ENCODE assay signal across 11 cellular contexts in the genomic region with DNA sequence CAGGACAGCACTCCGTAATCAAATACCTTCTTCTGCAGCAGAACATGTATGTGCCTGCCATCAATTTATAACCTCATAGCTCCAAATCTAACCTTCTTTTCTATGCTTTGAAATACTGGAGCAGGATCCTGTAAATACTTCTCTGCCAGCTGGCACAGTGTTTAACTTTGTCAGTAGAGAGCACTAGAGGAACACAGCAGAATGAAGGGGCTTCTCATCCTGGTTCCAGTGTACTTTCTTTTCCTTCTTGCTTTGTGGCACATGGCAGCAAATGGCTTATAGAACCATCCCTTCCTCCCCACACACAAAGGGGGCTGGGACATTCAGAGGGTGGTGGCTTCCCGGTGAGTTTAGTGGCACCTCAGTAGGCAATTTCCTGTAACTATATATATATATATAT. TPM values are rescaled to one million over a fixed set of nuclear protein-coding genes. Genes with fewer than 3 reads are reported as not detected.
DNase-seq lines count a peak whose midpoint lies in the region.
"Had no signal": no experiment of that assay in that cellular context is flagged by ENCODE, and none has a peak within 500 bp of the region (broad histone marks: within the 10 kb centered on the region; RNA-seq: fewer than 3 reads in every experiment).

No MANE protein-coding gene starts in this region.

- peak; percentile 50 for DNase-seq in DMS79 treated with DMSO at 0.1 percent for 48 hours (lab: John Stamatoyannopoulos, UW)
- DNase-seq in H4 (ENCODE audit: low spot score), result peak; percentile 13
- DNase-seq in SW480 (ENCODE audit: low spot score), result peak; percentile 42
- DNase-seq in glomerular visceral epithelial cell (ENCODE audit: extremely low spot score), result peak; percentile 23
- no peak for DNase-seq in NCI-H2029 (lab: John Stamatoyannopoulos, UW)
- no peak for DNase-seq in nucleus accumbens (lab: John Stamatoyannopoulos, UW)
- no peak for DNase-seq in cerebellar nuclear complex (lab: John Stamatoyannopoulos, UW)
- no peak for DNase-seq in cortex of kidney (lab: John Stamatoyannopoulos, UW)
- DNase-seq: effector memory CD4-positive, alpha-beta T cell; left ventricle myocardium superior; right cardiac atrium had no signal

RNA-seq across cellular contexts. Expression of gene FBXW11, which starts 3.8 kb away (rescaled TPM):
- total RNA-seq in H4 (2014; rRNA removed; shearing (Covaris generic)), result 56.3 and 56.5 TPM in 2 replicates

Comparison
In these comparisons a context has a peak if more than half of its experiments do, and no peak if none do; other contexts are left out.
1. DNase-seq: peak in DMS79 treated with DMSO at 0.1 percent for 48 hours (single experiment), H4 (single experiment), SW480 (single experiment) and glomerular visceral epithelial cell (single experiment); none in NCI-H2029 (single experiment), nucleus accumbens (0 of 56), cerebellar nuclear complex (0 of 2) and cortex of kidney (single experiment).